ENCODE assay signal across 1 cellular context in genomic region chr3:149376728-149377407, GRCh38.
TF ChIP-seq lines count a peak whose summit lies in the region.

No MANE protein-coding gene starts in this region.

TF ChIP-seq in GM23338, 12 proteins besides CTCF, POLR2A, EP300 and RAD21 (continued from another document):
- TF ChIP-seq, protein P1, sequence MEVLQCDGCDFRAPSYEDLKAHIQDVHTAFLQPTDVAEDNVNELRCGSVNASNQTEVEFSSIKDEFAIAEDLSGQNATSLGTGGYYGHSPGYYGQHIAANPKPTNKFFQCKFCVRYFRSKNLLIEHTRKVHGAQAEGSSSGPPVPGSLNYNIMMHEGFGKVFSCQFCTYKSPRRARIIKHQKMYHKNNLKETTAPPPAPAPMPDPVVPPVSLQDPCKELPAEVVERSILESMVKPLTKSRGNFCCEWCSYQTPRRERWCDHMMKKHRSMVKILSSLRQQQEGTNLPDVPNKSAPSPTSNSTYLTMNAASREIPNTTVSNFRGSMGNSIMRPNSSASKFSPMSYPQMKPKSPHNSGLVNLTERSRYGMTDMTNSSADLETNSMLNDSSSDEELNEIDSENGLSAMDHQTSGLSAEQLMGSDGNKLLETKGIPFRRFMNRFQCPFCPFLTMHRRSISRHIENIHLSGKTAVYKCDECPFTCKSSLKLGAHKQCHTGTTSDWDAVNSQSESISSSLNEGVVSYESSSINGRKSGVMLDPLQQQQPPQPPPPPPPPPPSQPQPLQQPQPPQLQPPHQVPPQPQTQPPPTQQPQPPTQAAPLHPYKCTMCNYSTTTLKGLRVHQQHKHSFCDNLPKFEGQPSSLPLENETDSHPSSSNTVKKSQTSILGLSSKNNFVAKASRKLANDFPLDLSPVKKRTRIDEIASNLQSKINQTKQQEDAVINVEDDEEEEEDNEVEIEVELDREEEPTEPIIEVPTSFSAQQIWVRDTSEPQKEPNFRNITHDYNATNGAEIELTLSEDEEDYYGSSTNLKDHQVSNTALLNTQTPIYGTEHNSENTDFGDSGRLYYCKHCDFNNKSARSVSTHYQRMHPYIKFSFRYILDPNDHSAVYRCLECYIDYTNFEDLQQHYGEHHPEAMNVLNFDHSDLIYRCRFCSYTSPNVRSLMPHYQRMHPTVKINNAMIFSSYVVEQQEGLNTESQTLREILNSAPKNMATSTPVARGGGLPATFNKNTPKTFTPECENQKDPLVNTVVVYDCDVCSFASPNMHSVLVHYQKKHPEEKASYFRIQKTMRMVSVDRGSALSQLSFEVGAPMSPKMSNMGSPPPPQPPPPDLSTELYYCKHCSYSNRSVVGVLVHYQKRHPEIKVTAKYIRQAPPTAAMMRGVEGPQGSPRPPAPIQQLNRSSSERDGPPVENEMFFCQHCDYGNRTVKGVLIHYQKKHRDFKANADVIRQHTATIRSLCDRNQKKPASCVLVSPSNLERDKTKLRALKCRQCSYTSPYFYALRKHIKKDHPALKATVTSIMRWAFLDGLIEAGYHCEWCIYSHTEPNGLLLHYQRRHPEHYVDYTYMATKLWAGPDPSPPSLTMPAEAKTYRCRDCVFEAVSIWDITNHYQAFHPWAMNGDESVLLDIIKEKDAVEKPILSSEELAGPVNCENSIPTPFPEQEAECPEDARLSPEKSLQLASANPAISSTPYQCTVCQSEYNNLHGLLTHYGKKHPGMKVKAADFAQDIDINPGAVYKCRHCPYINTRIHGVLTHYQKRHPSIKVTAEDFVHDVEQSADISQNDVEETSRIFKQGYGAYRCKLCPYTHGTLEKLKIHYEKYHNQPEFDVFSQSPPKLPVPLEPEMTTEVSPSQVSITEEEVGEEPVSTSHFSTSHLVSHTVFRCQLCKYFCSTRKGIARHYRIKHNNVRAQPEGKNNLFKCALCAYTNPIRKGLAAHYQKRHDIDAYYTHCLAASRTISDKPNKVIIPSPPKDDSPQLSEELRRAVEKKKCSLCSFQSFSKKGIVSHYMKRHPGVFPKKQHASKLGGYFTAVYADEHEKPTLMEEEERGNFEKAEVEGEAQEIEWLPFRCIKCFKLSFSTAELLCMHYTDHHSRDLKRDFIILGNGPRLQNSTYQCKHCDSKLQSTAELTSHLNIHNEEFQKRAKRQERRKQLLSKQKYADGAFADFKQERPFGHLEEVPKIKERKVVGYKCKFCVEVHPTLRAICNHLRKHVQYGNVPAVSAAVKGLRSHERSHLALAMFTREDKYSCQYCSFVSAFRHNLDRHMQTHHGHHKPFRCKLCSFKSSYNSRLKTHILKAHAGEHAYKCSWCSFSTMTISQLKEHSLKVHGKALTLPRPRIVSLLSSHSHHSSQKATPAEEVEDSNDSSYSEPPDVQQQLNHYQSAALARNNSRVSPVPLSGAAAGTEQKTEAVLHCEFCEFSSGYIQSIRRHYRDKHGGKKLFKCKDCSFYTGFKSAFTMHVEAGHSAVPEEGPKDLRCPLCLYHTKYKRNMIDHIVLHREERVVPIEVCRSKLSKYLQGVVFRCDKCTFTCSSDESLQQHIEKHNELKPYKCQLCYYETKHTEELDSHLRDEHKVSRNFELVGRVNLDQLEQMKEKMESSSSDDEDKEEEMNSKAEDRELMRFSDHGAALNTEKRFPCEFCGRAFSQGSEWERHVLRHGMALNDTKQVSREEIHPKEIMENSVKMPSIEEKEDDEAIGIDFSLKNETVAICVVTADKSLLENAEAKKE (CRISPR knock-in tag; IDR thresholded peaks at IDR 0.05), result no peak
- TF ChIP-seq, protein P2, sequence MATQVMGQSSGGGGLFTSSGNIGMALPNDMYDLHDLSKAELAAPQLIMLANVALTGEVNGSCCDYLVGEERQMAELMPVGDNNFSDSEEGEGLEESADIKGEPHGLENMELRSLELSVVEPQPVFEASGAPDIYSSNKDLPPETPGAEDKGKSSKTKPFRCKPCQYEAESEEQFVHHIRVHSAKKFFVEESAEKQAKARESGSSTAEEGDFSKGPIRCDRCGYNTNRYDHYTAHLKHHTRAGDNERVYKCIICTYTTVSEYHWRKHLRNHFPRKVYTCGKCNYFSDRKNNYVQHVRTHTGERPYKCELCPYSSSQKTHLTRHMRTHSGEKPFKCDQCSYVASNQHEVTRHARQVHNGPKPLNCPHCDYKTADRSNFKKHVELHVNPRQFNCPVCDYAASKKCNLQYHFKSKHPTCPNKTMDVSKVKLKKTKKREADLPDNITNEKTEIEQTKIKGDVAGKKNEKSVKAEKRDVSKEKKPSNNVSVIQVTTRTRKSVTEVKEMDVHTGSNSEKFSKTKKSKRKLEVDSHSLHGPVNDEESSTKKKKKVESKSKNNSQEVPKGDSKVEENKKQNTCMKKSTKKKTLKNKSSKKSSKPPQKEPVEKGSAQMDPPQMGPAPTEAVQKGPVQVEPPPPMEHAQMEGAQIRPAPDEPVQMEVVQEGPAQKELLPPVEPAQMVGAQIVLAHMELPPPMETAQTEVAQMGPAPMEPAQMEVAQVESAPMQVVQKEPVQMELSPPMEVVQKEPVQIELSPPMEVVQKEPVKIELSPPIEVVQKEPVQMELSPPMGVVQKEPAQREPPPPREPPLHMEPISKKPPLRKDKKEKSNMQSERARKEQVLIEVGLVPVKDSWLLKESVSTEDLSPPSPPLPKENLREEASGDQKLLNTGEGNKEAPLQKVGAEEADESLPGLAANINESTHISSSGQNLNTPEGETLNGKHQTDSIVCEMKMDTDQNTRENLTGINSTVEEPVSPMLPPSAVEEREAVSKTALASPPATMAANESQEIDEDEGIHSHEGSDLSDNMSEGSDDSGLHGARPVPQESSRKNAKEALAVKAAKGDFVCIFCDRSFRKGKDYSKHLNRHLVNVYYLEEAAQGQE (IDR thresholded peaks at IDR 0.05; ENCODE audit: unreplicated experiment), result no peak
- no peak for TF ChIP-seq NANOG (IDR thresholded peaks at IDR 0.05; ENCODE audit: borderline replicate concordance)
- TF ChIP-seq JUNB (IDR thresholded peaks at IDR 0.05; ENCODE audit: unreplicated experiment), result no peak
- no peak for TF ChIP-seq CREB1 (CRISPR knock-in tag; IDR thresholded peaks at IDR 0.05; ENCODE audit: low read depth)
